In the genomic region with DNA sequence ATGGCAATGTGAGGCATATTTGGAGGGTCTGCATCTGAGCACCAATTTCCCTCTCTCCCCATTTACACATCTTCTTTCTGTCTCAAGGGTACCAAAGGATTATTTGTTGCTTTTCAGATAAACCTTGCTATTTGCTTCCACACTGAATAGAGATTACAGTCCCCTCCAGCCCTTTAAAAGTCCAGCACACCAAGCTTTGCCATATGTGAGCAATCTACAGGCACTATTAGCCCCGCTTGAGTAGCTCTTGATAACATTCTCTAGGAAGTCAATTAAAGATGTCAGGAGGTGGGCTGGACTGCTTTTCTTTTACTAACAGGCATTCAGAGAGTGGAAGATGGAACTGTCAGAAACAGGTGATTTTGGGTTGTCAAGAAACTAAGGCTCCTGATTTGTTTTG, we compare ENCODE assay signal across 16 cellular contexts.
"Had no signal": no experiment of that assay in that cellular context is flagged by ENCODE, and none has a peak within 500 bp of the region (broad histone marks: within the 10 kb centered on the region; RNA-seq: fewer than 3 reads in every experiment).

No MANE protein-coding gene starts in this region.

- H3K36me3 ChIP-seq: heart left ventricle, lower lobe of right lung, ovary, suprapubic skin had no signal

- H3K36me3 Mint-ChIP-seq: activated naive CD8-positive, alpha-beta T cell treated with anti-CD3 and anti-CD28 coated beads, Interleukin-2, amount 10 ng/mL, durations not matched to agents 7 days and 5 days had no signal

- H3K9me3 Mint-ChIP-seq: nephron had no signal

- ATAC-seq: heart left ventricle, left cardiac atrium, lower lobe of right lung, sciatic nerve had no signal

- H3K27ac Mint-ChIP-seq: activated naive CD8-positive, alpha-beta T cell treated with anti-CD3 and anti-CD28 coated beads, Interleukin-2, amount 10 ng/mL, durations not matched to agents 7 days and 5 days; activated T-helper 1 cell treated with anti-CD3 and anti-CD28 coated beads, Interleukin-12 subunit alpha, Interleukin-12 subunit beta, Interleukin-2, Interleukin-4 antibody, amounts not matched to agents 30 ng/mL and 10 ng/mL and 1 ng/mL, durations not matched to agents 14 hours and 24 hours and 36 hours; stimulated activated naive CD8-positive, alpha-beta T cell treated with anti-CD3 and anti-CD28 coated beads, Interleukin-15, Interleukin-2, amounts not matched to agents 100 ng/mL and 50 ng/mL, for 24 hours had no signal

- H3K4me1 ChIP-seq: heart left ventricle, lower lobe of right lung, suprapubic skin had no signal

- H3K4me3 Mint-ChIP-seq: activated naive CD8-positive, alpha-beta T cell treated with anti-CD3 and anti-CD28 coated beads, Interleukin-2, amount 10 ng/mL, durations not matched to agents 7 days and 5 days; activated T-helper 1 cell treated with anti-CD3 and anti-CD28 coated beads, Interleukin-12 subunit alpha, Interleukin-12 subunit beta, Interleukin-2, Interleukin-4 antibody, amounts not matched to agents 30 ng/mL and 10 ng/mL and 1 ng/mL, durations not matched to agents 14 hours and 24 hours and 36 hours; nephron; stimulated activated naive CD8-positive, alpha-beta T cell treated with anti-CD3 and anti-CD28 coated beads, Interleukin-15, Interleukin-2, amounts not matched to agents 100 ng/mL and 50 ng/mL, for 24 hours had no signal

- H3K4me3 ChIP-seq: heart left ventricle, lower lobe of right lung, ovary, suprapubic skin had no signal

- H3K27me3 ChIP-seq: heart left ventricle, ovary, suprapubic skin had no signal

- H3K4me1 Mint-ChIP-seq: activated naive CD8-positive, alpha-beta T cell treated with anti-CD3 and anti-CD28 coated beads, Interleukin-2, amount 10 ng/mL, durations not matched to agents 7 days and 5 days; nephron had no signal

- H3K27ac ChIP-seq: epithelial cell of prostate, heart left ventricle, lower lobe of right lung, ovary, suprapubic skin had no signal

- DNase-seq: activated CD4-positive, CD25-positive, alpha-beta regulatory T cell treated with anti-CD3 and anti-CD28 coated beads, Interleukin-2, amount 50 U/mL, for 72 hours; activated naive CD4-positive, alpha-beta T cell; activated naive CD8-positive, alpha-beta T cell treated with anti-CD3 and anti-CD28 coated beads, Interleukin-2, amount 10 ng/mL, durations not matched to agents 7 days and 5 days; dermis blood vessel endothelial cell; foreskin melanocyte; heart left ventricle; left cardiac atrium; lower lobe of right lung; ovary; trophoblast cell had no signal

- H3K9me3 ChIP-seq: heart left ventricle, lower lobe of right lung, ovary, suprapubic skin had no signal

- H3K27me3 Mint-ChIP-seq: activated naive CD8-positive, alpha-beta T cell treated with anti-CD3 and anti-CD28 coated beads, Interleukin-2, amount 10 ng/mL, durations not matched to agents 7 days and 5 days; stimulated activated naive CD8-positive, alpha-beta T cell treated with anti-CD3 and anti-CD28 coated beads, Interleukin-15, Interleukin-2, amounts not matched to agents 100 ng/mL and 50 ng/mL, for 24 hours had no signal
